In the genomic region with DNA sequence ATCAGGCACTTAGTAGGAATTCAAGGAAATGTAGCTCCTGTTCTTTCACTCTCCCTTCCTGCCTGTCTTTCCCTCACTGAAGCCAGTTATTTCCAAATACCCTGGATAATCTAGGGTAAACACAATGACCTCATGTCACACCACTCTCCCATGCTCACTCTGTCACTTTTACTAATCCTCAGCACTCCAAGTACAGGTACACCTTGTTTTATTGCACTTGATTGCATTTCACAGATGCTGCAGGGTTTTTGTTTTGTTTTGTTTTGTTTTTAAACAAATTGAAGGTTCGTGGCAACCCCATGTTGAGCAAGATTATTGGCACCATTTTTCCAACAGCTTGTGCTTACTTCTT, we compare ENCODE assay signal across 1 cellular context.
TF ChIP-seq lines count a peak whose summit lies in the region.

No MANE protein-coding gene starts in this region.

TF ChIP-seq in HepG2, 621 proteins besides CTCF, POLR2A, EP300 and RAD21:
- peak; percentile 46 for TF ChIP-seq ATF7 (IDR thresholded peaks at IDR 0.05)
- no peak for TF ChIP-seq ATF7 (CRISPR knock-in tag; IDR thresholded peaks at IDR 0.05)
- TF ChIP-seq FOXA1 (IDR thresholded peaks at IDR 0.05): no peak
- TF ChIP-seq FOXA1 (CRISPR knock-in tag; IDR thresholded peaks at IDR 0.05): peak; percentile 45
- peak; percentile 74 for TF ChIP-seq ATF2 (CRISPR knock-in tag; IDR thresholded peaks at IDR 0.05)
- TF ChIP-seq RFXAP (CRISPR knock-in tag; IDR thresholded peaks at IDR 0.05; ENCODE audit: borderline replicate concordance): no peak
- no peak for TF ChIP-seq ZNF790 (CRISPR knock-in tag; IDR thresholded peaks at IDR 0.05; ENCODE audit: borderline replicate concordance)
- TF ChIP-seq FOXA3 (CRISPR knock-in tag; IDR thresholded peaks at IDR 0.05): 0 out of 2 replicates have a peak, but pooled peaks have one; percentile 34
- no peak for TF ChIP-seq FOSL2 (CRISPR knock-in tag; IDR thresholded peaks at IDR 0.05)
- TF ChIP-seq JDP2 (CRISPR knock-in tag; IDR thresholded peaks at IDR 0.05; ENCODE audit: borderline replicate concordance): no peak
- peak; percentile 20; the same call in 1 of the 2 replicates for TF ChIP-seq SAP130 (CRISPR knock-in tag; IDR thresholded peaks at IDR 0.05; ENCODE audit: low read depth)
- no peak for TF ChIP-seq FOSL1 (CRISPR knock-in tag; IDR thresholded peaks at IDR 0.05; ENCODE audit: borderline replicate concordance)
- no peak for TF ChIP-seq ZSCAN29 (CRISPR knock-in tag; conservative IDR thresholded peaks at IDR 0.05)
- peak; percentile 76; the same call in 1 of the 2 replicates for TF ChIP-seq ZKSCAN1 (IDR thresholded peaks at IDR 0.05; ENCODE audit: low read length)
- TF ChIP-seq FOXP1 (IDR thresholded peaks at IDR 0.05): no peak
- 0 out of 2 replicates have a peak, but pooled peaks have one; percentile 31 for TF ChIP-seq FOXP1 (CRISPR knock-in tag; IDR thresholded peaks at IDR 0.05)
- no peak for TF ChIP-seq ZKSCAN8 (CRISPR knock-in tag; IDR thresholded peaks at IDR 0.05; ENCODE audit: borderline replicate concordance)
- peak; percentile 74; the same call in 1 of the 2 replicates for TF ChIP-seq PITX1 (CRISPR knock-in tag; IDR thresholded peaks at IDR 0.05)
- peak; percentile 31; the same call in 1 of the 2 replicates for TF ChIP-seq ARID5B (CRISPR knock-in tag; IDR thresholded peaks at IDR 0.05)
